In the genomic region with DNA sequence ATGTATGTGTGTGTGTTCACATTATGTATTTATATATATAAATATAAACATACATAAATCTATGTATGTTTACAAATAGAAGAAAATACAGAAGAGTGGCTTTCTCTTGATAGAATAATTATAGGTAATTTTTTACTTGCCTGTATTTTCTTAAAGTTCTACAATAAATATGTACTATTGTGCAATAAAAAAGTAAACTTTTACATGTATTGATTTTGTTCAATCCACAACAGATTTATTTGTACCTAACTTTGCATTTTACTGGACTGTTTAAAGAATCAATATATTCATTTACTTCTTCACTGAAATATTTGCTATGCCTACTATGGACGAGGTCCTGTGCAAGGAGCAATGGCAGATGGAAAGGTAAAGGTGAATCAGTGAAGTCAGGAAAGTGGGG, we compare ENCODE assay signal across 2 cellular contexts.
TF ChIP-seq lines count a peak whose summit lies in the region.

No MANE protein-coding gene starts in this region.

TF ChIP-seq in HepG2, 621 proteins besides CTCF, POLR2A, EP300 and RAD21:
- TF ChIP-seq KAT2B (IDR thresholded peaks at IDR 0.05; ENCODE audit: borderline replicate concordance, low read depth, low read length): peak; percentile 60; the same call in 1 of the 2 replicates
- peak; percentile 57; the same call in 1 of the 2 replicates for TF ChIP-seq CEBPB (IDR thresholded peaks at IDR 0.05; ENCODE audit: borderline replicate concordance, low read depth, low read length)
- no peak for TF ChIP-seq RCOR2 (CRISPR knock-in tag; IDR thresholded peaks at IDR 0.05)
- TF ChIP-seq RFXANK (CRISPR knock-in tag; IDR thresholded peaks at IDR 0.05): no peak

TF ChIP-seq in K562, 482 proteins besides CTCF, POLR2A, EP300 and RAD21:
- TF ChIP-seq CHAMP1 (IDR thresholded peaks at IDR 0.05) (no peak), RBM25 (IDR thresholded peaks at IDR 0.05; ENCODE audit: low read depth, low read length, severe bottlenecking) (no peak), KLF6 (CRISPR knock-in tag; IDR thresholded peaks at IDR 0.05; ENCODE audit: borderline replicate concordance) (no peak), CEBPB (tag; IDR thresholded peaks at IDR 0.05) (peak; percentile 77), NR0B1 (IDR thresholded peaks at IDR 0.05; ENCODE audit: partially characterized antibody) (no peak), ZNF695 (CRISPR knock-in tag; IDR thresholded peaks at IDR 0.05) (no peak), NR2C2 (CRISPR knock-in tag; IDR thresholded peaks at IDR 0.05) (no peak), NR2C2 (tag; IDR thresholded peaks at IDR 0.05) (no peak), CEBPG (CRISPR knock-in tag; IDR thresholded peaks at IDR 0.05) (no peak), CEBPG (tag; conservative IDR thresholded peaks at IDR 0.05 in 1 of 2, IDR thresholded peaks at IDR 0.05 in 1 of 2) (peak; percentile 42 to 89; a peak in 3 of 4 replicates), SMAD4 (CRISPR knock-in tag; conservative IDR thresholded peaks at IDR 0.05) (no peak), KLF1 (tag; IDR thresholded peaks at IDR 0.05) (no peak), SMAD3 (CRISPR knock-in tag; conservative IDR thresholded peaks at IDR 0.05) (no peak), ZC3H8 (IDR thresholded peaks at IDR 0.05) (no peak), ERF (CRISPR knock-in tag; IDR thresholded peaks at IDR 0.05) (no peak)
- TF ChIP-seq, protein P1, sequence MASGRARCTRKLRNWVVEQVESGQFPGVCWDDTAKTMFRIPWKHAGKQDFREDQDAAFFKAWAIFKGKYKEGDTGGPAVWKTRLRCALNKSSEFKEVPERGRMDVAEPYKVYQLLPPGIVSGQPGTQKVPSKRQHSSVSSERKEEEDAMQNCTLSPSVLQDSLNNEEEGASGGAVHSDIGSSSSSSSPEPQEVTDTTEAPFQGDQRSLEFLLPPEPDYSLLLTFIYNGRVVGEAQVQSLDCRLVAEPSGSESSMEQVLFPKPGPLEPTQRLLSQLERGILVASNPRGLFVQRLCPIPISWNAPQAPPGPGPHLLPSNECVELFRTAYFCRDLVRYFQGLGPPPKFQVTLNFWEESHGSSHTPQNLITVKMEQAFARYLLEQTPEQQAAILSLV (tag; IDR thresholded peaks at IDR 0.05): no peak
- TF ChIP-seq, protein P2, sequence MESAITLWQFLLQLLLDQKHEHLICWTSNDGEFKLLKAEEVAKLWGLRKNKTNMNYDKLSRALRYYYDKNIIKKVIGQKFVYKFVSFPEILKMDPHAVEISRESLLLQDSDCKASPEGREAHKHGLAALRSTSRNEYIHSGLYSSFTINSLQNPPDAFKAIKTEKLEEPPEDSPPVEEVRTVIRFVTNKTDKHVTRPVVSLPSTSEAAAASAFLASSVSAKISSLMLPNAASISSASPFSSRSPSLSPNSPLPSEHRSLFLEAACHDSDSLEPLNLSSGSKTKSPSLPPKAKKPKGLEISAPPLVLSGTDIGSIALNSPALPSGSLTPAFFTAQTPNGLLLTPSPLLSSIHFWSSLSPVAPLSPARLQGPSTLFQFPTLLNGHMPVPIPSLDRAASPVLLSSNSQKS (CRISPR knock-in tag; IDR thresholded peaks at IDR 0.05): no peak
